Comparison of ENCODE assay signal across 10 cellular contexts in genomic region chr16:80559369-80559768, GRCh38. TPM values are rescaled to one million over a fixed set of nuclear protein-coding genes. Genes with fewer than 3 reads are reported as not detected.
"Had no signal": no experiment of that assay in that cellular context is flagged by ENCODE, and none has a peak within 500 bp of the region (broad histone marks: within the 10 kb centered on the region; RNA-seq: fewer than 3 reads in every experiment).

No MANE protein-coding gene starts in this region.

- H3K9ac ChIP-seq: KMS-11 had no signal

- H3K4me2 ChIP-seq: KMS-11 had no signal

- FAIRE-seq: HTR-8/SVneo, K562 had no signal

- ATAC-seq: K562 had no signal

- DNase-seq: IMR-90, KBM-7, KG1 had no signal

- H3K4me3 ChIP-seq: K562 had no signal

- H3K27ac ChIP-seq: HL-60, KMS-11 had no signal

RNA-seq across cellular contexts. Expression of gene DYNLRB2, which starts 18.6 kb away (rescaled TPM):
- total RNA-seq: HT-29, HT1080, IMR-90, K562 had no signal
- polyA plus RNA-seq: IgD-negative memory B cell, IMR-90, K562 had no signal
